1 cellular context compared by ENCODE assay signal in genomic region chr2:23636412-23636811, GRCh38.
TF ChIP-seq lines count a peak whose summit lies in the region.

No MANE protein-coding gene starts in this region.

TF ChIP-seq in HCT116, 20 proteins besides CTCF, POLR2A, EP300 and RAD21 (continued from another document):
- TF ChIP-seq, protein P1, sequence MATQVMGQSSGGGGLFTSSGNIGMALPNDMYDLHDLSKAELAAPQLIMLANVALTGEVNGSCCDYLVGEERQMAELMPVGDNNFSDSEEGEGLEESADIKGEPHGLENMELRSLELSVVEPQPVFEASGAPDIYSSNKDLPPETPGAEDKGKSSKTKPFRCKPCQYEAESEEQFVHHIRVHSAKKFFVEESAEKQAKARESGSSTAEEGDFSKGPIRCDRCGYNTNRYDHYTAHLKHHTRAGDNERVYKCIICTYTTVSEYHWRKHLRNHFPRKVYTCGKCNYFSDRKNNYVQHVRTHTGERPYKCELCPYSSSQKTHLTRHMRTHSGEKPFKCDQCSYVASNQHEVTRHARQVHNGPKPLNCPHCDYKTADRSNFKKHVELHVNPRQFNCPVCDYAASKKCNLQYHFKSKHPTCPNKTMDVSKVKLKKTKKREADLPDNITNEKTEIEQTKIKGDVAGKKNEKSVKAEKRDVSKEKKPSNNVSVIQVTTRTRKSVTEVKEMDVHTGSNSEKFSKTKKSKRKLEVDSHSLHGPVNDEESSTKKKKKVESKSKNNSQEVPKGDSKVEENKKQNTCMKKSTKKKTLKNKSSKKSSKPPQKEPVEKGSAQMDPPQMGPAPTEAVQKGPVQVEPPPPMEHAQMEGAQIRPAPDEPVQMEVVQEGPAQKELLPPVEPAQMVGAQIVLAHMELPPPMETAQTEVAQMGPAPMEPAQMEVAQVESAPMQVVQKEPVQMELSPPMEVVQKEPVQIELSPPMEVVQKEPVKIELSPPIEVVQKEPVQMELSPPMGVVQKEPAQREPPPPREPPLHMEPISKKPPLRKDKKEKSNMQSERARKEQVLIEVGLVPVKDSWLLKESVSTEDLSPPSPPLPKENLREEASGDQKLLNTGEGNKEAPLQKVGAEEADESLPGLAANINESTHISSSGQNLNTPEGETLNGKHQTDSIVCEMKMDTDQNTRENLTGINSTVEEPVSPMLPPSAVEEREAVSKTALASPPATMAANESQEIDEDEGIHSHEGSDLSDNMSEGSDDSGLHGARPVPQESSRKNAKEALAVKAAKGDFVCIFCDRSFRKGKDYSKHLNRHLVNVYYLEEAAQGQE (IDR thresholded peaks at IDR 0.05; ENCODE audit: low read depth) = no peak
- TF ChIP-seq, protein P2, sequence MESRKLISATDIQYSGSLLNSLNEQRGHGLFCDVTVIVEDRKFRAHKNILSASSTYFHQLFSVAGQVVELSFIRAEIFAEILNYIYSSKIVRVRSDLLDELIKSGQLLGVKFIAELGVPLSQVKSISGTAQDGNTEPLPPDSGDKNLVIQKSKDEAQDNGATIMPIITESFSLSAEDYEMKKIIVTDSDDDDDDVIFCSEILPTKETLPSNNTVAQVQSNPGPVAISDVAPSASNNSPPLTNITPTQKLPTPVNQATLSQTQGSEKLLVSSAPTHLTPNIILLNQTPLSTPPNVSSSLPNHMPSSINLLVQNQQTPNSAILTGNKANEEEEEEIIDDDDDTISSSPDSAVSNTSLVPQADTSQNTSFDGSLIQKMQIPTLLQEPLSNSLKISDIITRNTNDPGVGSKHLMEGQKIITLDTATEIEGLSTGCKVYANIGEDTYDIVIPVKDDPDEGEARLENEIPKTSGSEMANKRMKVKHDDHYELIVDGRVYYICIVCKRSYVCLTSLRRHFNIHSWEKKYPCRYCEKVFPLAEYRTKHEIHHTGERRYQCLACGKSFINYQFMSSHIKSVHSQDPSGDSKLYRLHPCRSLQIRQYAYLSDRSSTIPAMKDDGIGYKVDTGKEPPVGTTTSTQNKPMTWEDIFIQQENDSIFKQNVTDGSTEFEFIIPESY (IDR thresholded peaks at IDR 0.05; ENCODE audit: extremely low read depth, insufficient replicate concordance, low read length) = no peak
- no peak for TF ChIP-seq SIN3A (IDR thresholded peaks at IDR 0.05; ENCODE audit: low read depth)
- TF ChIP-seq YY1 (IDR thresholded peaks at IDR 0.05; ENCODE audit: extremely low read depth, insufficient replicate concordance, low read depth, low read length) = no peak
- TF ChIP-seq TCF7L2 (IDR thresholded peaks at IDR 0.05; ENCODE audit: borderline replicate concordance, extremely low read depth, insufficient read depth, insufficient read length) = no peak
- TF ChIP-seq, protein P3, sequence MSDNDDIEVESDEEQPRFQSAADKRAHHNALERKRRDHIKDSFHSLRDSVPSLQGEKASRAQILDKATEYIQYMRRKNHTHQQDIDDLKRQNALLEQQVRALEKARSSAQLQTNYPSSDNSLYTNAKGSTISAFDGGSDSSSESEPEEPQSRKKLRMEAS (IDR thresholded peaks at IDR 0.05) = no peak
- TF ChIP-seq, protein P4, sequence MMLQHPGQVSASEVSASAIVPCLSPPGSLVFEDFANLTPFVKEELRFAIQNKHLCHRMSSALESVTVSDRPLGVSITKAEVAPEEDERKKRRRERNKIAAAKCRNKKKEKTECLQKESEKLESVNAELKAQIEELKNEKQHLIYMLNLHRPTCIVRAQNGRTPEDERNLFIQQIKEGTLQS (IDR thresholded peaks at IDR 0.05) = no peak
- no peak for TF ChIP-seq CEBPB (IDR thresholded peaks at IDR 0.05; ENCODE audit: low read depth)
